Comparison of ENCODE assay signal across 34 cellular contexts in genomic region chr3:41040256-41040655, GRCh38.
"Had no signal": no experiment of that assay in that cellular context is flagged by ENCODE, and none has a peak within 500 bp of the region (broad histone marks: within the 10 kb centered on the region; RNA-seq: fewer than 3 reads in every experiment).

No MANE protein-coding gene starts in this region.

- H3K36me3 ChIP-seq: MG63 had no signal

- DNase-seq: Karpas-422, Kasumi-1, MG63, MM.1S, MV-4-11, NCI-H1048, NCI-H1092, NCI-H1092 treated with DMSO at 0.1 percent for 48 hours, NCI-H1105, NCI-H1105 treated with DMSO at 0.1 percent for 48 hours, NCI-H1417, NCI-H1436, NCI-H1436 treated with DMSO at 0.1 percent for 48 hours, NCI-H146, NCI-H1694, NCI-H1694 treated with DMSO at 0.1 percent for 48 hours, NCI-H187, NCI-H187 treated with DMSO at 0.1 percent for 48 hours, NCI-H1930, NCI-H2029, NCI-H2029 treated with DMSO at 0.1 percent for 48 hours, NCI-H2081, NCI-H2081 treated with DMSO at 0.1 percent for 48 hours, NCI-H2107, NCI-H2171, NCI-H2171 treated with DMSO at 0.1 percent for 48 hours, NCI-H2227 treated with DMSO at 0.1 percent for 48 hours, NCI-H226, NCI-H345, NCI-H446, NCI-H446 treated with DMSO at 0.1 percent for 48 hours, NCI-H510A, NCI-H510A treated with DMSO at 0.1 percent for 48 hours, NCI-H524 had no signal

- H3K27me3 ChIP-seq: MG63 had no signal

- H3K4me3 ChIP-seq: MG63 had no signal

- H3K9me3 ChIP-seq: MG63 had no signal
